In genomic region chr5:120452471-120452870, GRCh38 we compare ENCODE assay signal across 24 cellular contexts. TPM values are rescaled to one million over a fixed set of nuclear protein-coding genes. Genes with fewer than 3 reads are reported as not detected.
"Had no signal": no experiment of that assay in that cellular context is flagged by ENCODE, and none has a peak within 500 bp of the region (broad histone marks: within the 10 kb centered on the region; RNA-seq: fewer than 3 reads in every experiment).

No MANE protein-coding gene starts in this region.

- H3K4me2 ChIP-seq: PC-9 had no signal

- H3K4me3 ChIP-seq: K562, PC-9 had no signal

- DNase-seq: activated CD4-positive, alpha-beta memory T cell treated with anti-CD3 and anti-CD28 coated beads for 36 hours; activated CD4-positive, alpha-beta T cell treated with anti-CD3 and anti-CD28 coated beads for 1 hour; activated CD4-positive, alpha-beta T cell treated with anti-CD3 and anti-CD28 coated beads, Interleukin-2, amount 10 ng/mL, durations not matched to agents 7 days and 5 days; activated CD8-positive, alpha-beta memory T cell treated with anti-CD3 and anti-CD28 coated beads for 24 hours; activated gamma-delta T cell; activated naive CD4-positive, alpha-beta T cell treated with anti-CD3 and anti-CD28 coated beads for 36 hours; activated T-cell treated with anti-CD3 and anti-CD28 coated beads, Interleukin-2, amount 50 U/mL, for 4 hours; amygdala; caudate nucleus; Karpas-422; NCI-H1048; NCI-H1436 treated with DMSO at 0.1 percent for 48 hours; NCI-H187; NCI-H2081; NCI-H446; NCI-H524; PC-9; SHP77 treated with DMSO at 0.1 percent for 48 hours; T-helper 17 cell; T-helper 9 cell had no signal

- H2AFZ ChIP-seq: PC-9 had no signal

- H3K36me3 Mint-ChIP-seq: activated CD4-positive, alpha-beta memory T cell treated with anti-CD3 and anti-CD28 coated beads for 36 hours; activated naive CD8-positive, alpha-beta T cell; WTC11 had no signal

- H3K27ac ChIP-seq: PC-9 had no signal

- H3K4me3 Mint-ChIP-seq: activated CD4-positive, alpha-beta memory T cell treated with anti-CD3 and anti-CD28 coated beads for 36 hours; activated CD4-positive, alpha-beta T cell treated with anti-CD3 and anti-CD28 coated beads, Interleukin-2, amount 10 ng/mL, durations not matched to agents 7 days and 5 days; activated naive CD4-positive, alpha-beta T cell treated with anti-CD3 and anti-CD28 coated beads for 36 hours; activated naive CD8-positive, alpha-beta T cell; activated T-cell treated with anti-CD3 and anti-CD28 coated beads, Interleukin-2, amount 50 U/mL, for 4 hours; activated T-helper 17 cell treated with anti-CD3 and anti-CD28 coated beads, Interleukin-2, amount 50 U/mL, for 72 hours; T-helper 17 cell; WTC11 had no signal

- H3K9me3 Mint-ChIP-seq: activated CD4-positive, alpha-beta memory T cell treated with anti-CD3 and anti-CD28 coated beads for 36 hours; activated CD4-positive, alpha-beta T cell treated with anti-CD3 and anti-CD28 coated beads, Interleukin-2, amount 10 ng/mL, durations not matched to agents 7 days and 5 days; activated naive CD4-positive, alpha-beta T cell treated with anti-CD3 and anti-CD28 coated beads for 36 hours; activated T-cell treated with anti-CD3 and anti-CD28 coated beads, Interleukin-2, amount 50 U/mL, for 4 hours; activated T-helper 17 cell treated with anti-CD3 and anti-CD28 coated beads, Interleukin-2, amount 50 U/mL, for 72 hours had no signal

- FAIRE-seq: K562 had no signal

- H3K27me3 Mint-ChIP-seq: activated CD4-positive, alpha-beta memory T cell treated with anti-CD3 and anti-CD28 coated beads for 36 hours; activated CD4-positive, alpha-beta T cell treated with anti-CD3 and anti-CD28 coated beads, Interleukin-2, amount 10 ng/mL, durations not matched to agents 7 days and 5 days; activated naive CD8-positive, alpha-beta T cell; activated T-helper 17 cell treated with anti-CD3 and anti-CD28 coated beads, Interleukin-2, amount 50 U/mL, for 72 hours had no signal

- ATAC-seq: activated T-cell treated with anti-CD3 and anti-CD28 coated beads, Interleukin-2, amount 50 U/mL, for 4 hours; activated T-helper 17 cell treated with anti-CD3 and anti-CD28 coated beads, Interleukin-2, amount 50 U/mL, for 72 hours; K562; T-helper 17 cell; WTC11 had no signal

- H3K27ac Mint-ChIP-seq: activated CD4-positive, alpha-beta memory T cell treated with anti-CD3 and anti-CD28 coated beads for 36 hours; activated CD4-positive, alpha-beta T cell treated with anti-CD3 and anti-CD28 coated beads, Interleukin-2, amount 10 ng/mL, durations not matched to agents 7 days and 5 days; activated naive CD4-positive, alpha-beta T cell treated with anti-CD3 and anti-CD28 coated beads for 36 hours; activated naive CD8-positive, alpha-beta T cell; activated T-helper 17 cell treated with anti-CD3 and anti-CD28 coated beads, Interleukin-2, amount 50 U/mL, for 72 hours; T-helper 17 cell; WTC11 had no signal

- H3K4me1 Mint-ChIP-seq: activated CD4-positive, alpha-beta T cell treated with anti-CD3 and anti-CD28 coated beads, Interleukin-2, amount 10 ng/mL, durations not matched to agents 7 days and 5 days; activated T-helper 17 cell treated with anti-CD3 and anti-CD28 coated beads, Interleukin-2, amount 50 U/mL, for 72 hours; T-helper 17 cell had no signal

RNA-seq across cellular contexts. Expression of gene PRR16, which starts 11.6 kb away (rescaled TPM):
- total RNA-seq: activated CD4-positive, alpha-beta memory T cell treated with anti-CD3 and anti-CD28 coated beads for 36 hours; activated CD4-positive, alpha-beta T cell treated with anti-CD3 and anti-CD28 coated beads, Interleukin-2, amount 10 ng/mL, durations not matched to agents 7 days and 5 days; activated naive CD4-positive, alpha-beta T cell treated with anti-CD3 and anti-CD28 coated beads for 36 hours; activated T-cell treated with anti-CD3 and anti-CD28 coated beads, Interleukin-2, amount 50 U/mL, for 4 hours; activated T-helper 17 cell treated with anti-CD3 and anti-CD28 coated beads, Interleukin-2, amount 50 U/mL, for 72 hours; T-helper 17 cell had no signal
